In genomic region chr1:221726331-221726692, GRCh38 we compare ENCODE assay signal across 9 cellular contexts. TPM values are rescaled to one million over a fixed set of nuclear protein-coding genes. Genes with fewer than 3 reads are reported as not detected.
DNase-seq lines count a peak whose midpoint lies in the region; ATAC-seq, FAIRE-seq and TF ChIP-seq lines count a peak whose summit lies in the region.
"Had no signal": no experiment of that assay in that cellular context is flagged by ENCODE, and none has a peak within 500 bp of the region (broad histone marks: within the 10 kb centered on the region; RNA-seq: fewer than 3 reads in every experiment).

No MANE protein-coding gene starts in this region.

- H3K36me3 ChIP-seq in left ventricle myocardium inferior (no peaks in the 10 kb centered on the region), astrocyte (ENCODE audit: insufficient read depth, low read length) (no peaks in the 10 kb centered on the region), transverse colon (no peaks in the 10 kb centered on the region)

- H3K79me2 ChIP-seq in astrocyte (ENCODE audit: insufficient read depth, low read length) = peaks cover 51% of the 10 kb centered on the region

- H3K27ac Mint-ChIP-seq in astrocyte (ENCODE audit: unreplicated experiment) = no peak overlapping the region

- FAIRE-seq in astrocyte (lab: Jason Lieb, UNC) (no peak), HTR-8/SVneo (lab: Jason Lieb, UNC) (no peak)

- H2AFZ ChIP-seq in astrocyte (ENCODE audit: low read depth, low read length) = no peak overlapping the region

- peak overlapping the region; percentile 64 for H3K4me2 ChIP-seq in astrocyte (ENCODE audit: low read length)

- peaks cover 69% of the 10 kb centered on the region for H3K4me1 Mint-ChIP-seq in astrocyte (ENCODE audit: low read depth, unreplicated experiment)

- no peak for TF ChIP-seq CTCF in left ventricle myocardium inferior (IDR thresholded peaks at IDR 0.05; ENCODE audit: borderline replicate concordance)
- TF ChIP-seq CTCF in astrocyte (IDR thresholded peaks at IDR 0.05; ENCODE audit: insufficient read depth, low read depth, low read length) = no peak
- TF ChIP-seq CTCF in transverse colon (IDR thresholded peaks at IDR 0.05) = no peak
- TF ChIP-seq CTCF in lower leg skin (IDR thresholded peaks at IDR 0.05) = no peak

- intact Hi-C loops in left ventricle myocardium inferior (cut with micrococcal nuclease) = loop anchor here (10.0 kb wide), 1 partner anchor 62 kb away; no protein-coding TSS in a partner anchor
- intact Hi-C loops in cardiac septum (cut with DNase I) = no loop called here
- intact Hi-C loops in transverse colon (cut with DNase I; ENCODE audit: low total_unique reads) = no loop called here
- intact Hi-C loops in lower leg skin (cut with DNase I; ENCODE audit: low total_unique reads) = no loop called here

- in situ Hi-C loops in transverse colon (cut with MboI; ENCODE audit: low pct_ligation_motif_present in 1 of 4, low pct_unique_long_range_greater_than_20kb in 1 of 4, low sequenced_read_pairs in 3 of 4) = loop anchor here in 2 of 4 donors (25.0 kb wide), 3 partner anchors 839 to 914 kb away; partner anchors contain the start of gene HLX (in 1 of the 2)

- DNase-seq in left ventricle myocardium inferior (no peak), cardiac septum (ENCODE audit: low spot score) (no peak), astrocyte (ENCODE audit: low read depth) (no peak), transverse colon (no peak), lower leg skin (ENCODE audit: low spot score in 2 of 2) (no peak), C1 segment of cervical spinal cord (lab: John Stamatoyannopoulos, UW) (no peak), HTR-8/SVneo (ENCODE audit: insufficient read length, low spot score) (no peak)
- DNase-seq: NCI-H1436 treated with DMSO at 0.1 percent for 48 hours had no signal

- no peaks in the 10 kb centered on the region for H3K27me3 Mint-ChIP-seq in astrocyte (ENCODE audit: low read depth, unreplicated experiment)

- TF ChIP-seq POLR2A in transverse colon (IDR thresholded peaks at IDR 0.05) (no peak), lower leg skin (IDR thresholded peaks at IDR 0.05) (no peak)

- H3K27ac ChIP-seq in left ventricle myocardium inferior (replicated peaks) (peak overlapping the region; percentile 33), astrocyte (ENCODE audit: low read depth, low read length) (no peak overlapping the region), transverse colon (peak overlapping the region; percentile 50 to 73 (median 64))

- H3K4me3 ChIP-seq in left ventricle myocardium inferior (no peak overlapping the region), astrocyte (ENCODE audit: insufficient read depth, low read depth, low read length) (no peak overlapping the region), transverse colon (no peak overlapping the region), lower leg skin (ENCODE audit: low read depth, poor library complexity, severe bottlenecking) (no peak overlapping the region)

- peak; percentile 56 for ATAC-seq in HG03045 (IDR thresholded peaks at IDR 0.05; ENCODE audit: unreplicated experiment)

- H3K4me1 ChIP-seq in left ventricle myocardium inferior (peaks cover 71% of the 10 kb centered on the region), astrocyte (ENCODE audit: insufficient read depth, low read length) (peaks cover 32% of the 10 kb centered on the region), transverse colon (peaks cover 4 to 53% (median 21%) of the 10 kb centered on the region in 4 donors)

- H3K9me3 ChIP-seq in left ventricle myocardium inferior (replicated peaks) = peaks cover 6% of the 10 kb centered on the region
- H3K9me3 ChIP-seq in astrocyte (ENCODE audit: insufficient read depth, low read depth, low read length) = no peaks in the 10 kb centered on the region
- no peaks in the 10 kb centered on the region for H3K9me3 ChIP-seq in transverse colon

- H3K27me3 ChIP-seq in left ventricle myocardium inferior (ENCODE audit: low read depth) = no peaks in the 10 kb centered on the region
- no peaks in the 10 kb centered on the region for H3K27me3 ChIP-seq in astrocyte (ENCODE audit: insufficient read depth, low read length)
- H3K27me3 ChIP-seq in transverse colon = no peaks in the 10 kb centered on the region

- no peak overlapping the region for H3K4me3 Mint-ChIP-seq in astrocyte (ENCODE audit: unreplicated experiment)

- no peak overlapping the region for H3K9ac ChIP-seq in astrocyte (ENCODE audit: low read length)

- no peak for TF ChIP-seq EP300 in transverse colon (IDR thresholded peaks at IDR 0.05; ENCODE audit: low read depth)

- WGBS in transverse colon (ENCODE audit: low coverage in 1 of 2), 2 donors = 79 to 88% methylated on average over 1 of the region's 1 CpG
- 87 to 89% methylated on average over 1 of the region's 1 CpG for WGBS in lower leg skin, 2 donors

- H3K36me3 Mint-ChIP-seq in astrocyte (ENCODE audit: low read depth, unreplicated experiment) = peaks cover 18% of the 10 kb centered on the region

- H3K9me3 Mint-ChIP-seq in astrocyte (ENCODE audit: unreplicated experiment) = no peaks in the 10 kb centered on the region

- no peaks in the 10 kb centered on the region for H4K20me1 ChIP-seq in astrocyte (ENCODE audit: insufficient read depth, low read length)

RNA-seq across cellular contexts. Expression of gene DUSP10, which starts 15.6 kb away (rescaled TPM):
- 4.6 TPM for total RNA-seq in left ventricle myocardium inferior
- total RNA-seq in cardiac septum = 2.8 TPM
- total RNA-seq in astrocyte = 34.8 and 45.8 TPM in 2 replicates
- 1 to 10 TPM; 1.6 to 7.2 (median 4.9) TPM for total RNA-seq in transverse colon
- 10 to 100 TPM; 11.8 to 20.9 (median 14.6) TPM for total RNA-seq in lower leg skin
